In the genomic region with DNA sequence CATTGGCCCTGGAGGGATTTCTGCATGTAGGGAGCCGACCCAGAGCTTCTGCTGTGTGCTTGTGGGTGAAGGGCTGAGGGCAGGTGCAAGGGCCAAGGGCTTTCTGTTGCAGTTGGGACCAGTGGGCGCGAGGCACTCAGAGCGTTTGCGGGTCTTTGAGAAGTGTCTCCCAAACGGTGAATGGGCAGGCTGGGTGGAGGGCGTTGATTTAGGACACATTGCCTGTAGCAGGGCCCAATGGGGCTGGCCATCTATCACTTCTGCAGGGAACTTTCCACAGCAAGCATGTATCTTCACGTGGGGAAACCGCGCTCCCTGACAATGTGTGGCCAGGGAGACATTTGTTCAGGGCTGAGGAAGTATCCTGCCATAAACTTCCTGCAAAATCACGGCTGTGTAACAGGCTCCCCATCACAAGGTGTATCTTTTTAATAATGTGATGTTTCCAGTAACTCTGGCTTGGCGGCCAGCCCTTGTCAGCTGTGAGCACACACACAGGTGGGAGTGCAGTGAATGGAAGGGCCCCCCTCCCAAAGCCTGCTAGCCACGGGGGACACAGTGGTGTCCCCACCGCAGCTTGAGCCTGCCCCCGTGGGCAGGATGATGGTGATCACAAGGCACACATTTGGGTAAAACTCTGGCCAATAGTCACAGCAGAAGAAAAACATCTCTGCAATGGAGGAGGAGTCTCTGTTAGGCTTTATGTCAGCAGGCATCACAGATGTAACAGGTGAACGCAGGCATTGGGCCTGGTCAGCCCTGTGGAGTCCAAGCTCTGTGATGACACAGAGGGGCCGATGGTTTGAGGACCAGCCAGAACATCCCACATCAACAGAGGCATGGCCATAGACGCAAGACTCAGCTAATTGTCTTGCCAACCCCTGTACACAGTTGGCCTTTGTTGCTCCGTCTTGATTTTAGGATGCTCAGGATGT, we compare ENCODE assay signal across 20 cellular contexts.
"Had no signal": no experiment of that assay in that cellular context is flagged by ENCODE, and none has a peak within 500 bp of the region (broad histone marks: within the 10 kb centered on the region; RNA-seq: fewer than 3 reads in every experiment).

No MANE protein-coding gene starts in this region.

- H3K27me3 ChIP-seq: breast epithelium, foreskin keratinocyte, hepatocyte had no signal

- ATAC-seq: activated CD8-positive, alpha-beta T cell treated with anti-CD3 and anti-CD28 coated beads, Interleukin-2, amount 10 ng/mL, durations not matched to agents 7 days and 5 days; activated T-helper 17 cell treated with anti-CD3 and anti-CD28 coated beads, Interleukin-2, amount 50 U/mL, for 72 hours; foreskin keratinocyte; left ventricle myocardium superior had no signal

- H3K9me3 ChIP-seq: breast epithelium, SK-N-SH, thoracic aorta had no signal

- H3K27ac ChIP-seq: breast epithelium, foreskin keratinocyte, hepatocyte, thoracic aorta, VCaP had no signal

- H3K4me3 ChIP-seq: breast epithelium, hepatocyte, thoracic aorta had no signal

- H3K36me3 ChIP-seq: breast epithelium, thoracic aorta had no signal

- DNase-seq: activated CD4-positive, alpha-beta T cell treated with anti-CD3 and anti-CD28 coated beads for 1 hour; activated CD4-positive, alpha-beta T cell treated with anti-CD3 and anti-CD28 coated beads, Interleukin-2, amount 50 U/mL, for 1 hour; activated CD8-positive, alpha-beta T cell treated with anti-CD3 and anti-CD28 coated beads, Interleukin-2, amount 10 ng/mL, durations not matched to agents 7 days and 5 days; activated naive CD4-positive, alpha-beta T cell treated with Interleukin-2 at 50 U/mL for 16 hours; activated naive CD8-positive, alpha-beta T cell treated with anti-CD3 and anti-CD28 coated beads for 36 hours; activated T-cell treated with anti-CD3 and anti-CD28 coated beads, Interleukin-2, amount 50 U/mL, for 24 hours; cerebellar nuclear complex; foreskin keratinocyte; left ventricle myocardium superior; mammary epithelial cell; midbrain; nucleus accumbens; SK-N-SH; stimulated activated CD4-positive, alpha-beta T cell treated with anti-CD3 and anti-CD28 coated beads, Interleukin-4, amount 100 ng/mL, for 1 hour; stimulated activated naive CD4-positive, alpha-beta T cell had no signal

- H3K4me1 ChIP-seq: breast epithelium, foreskin keratinocyte had no signal
